In the genomic region with DNA sequence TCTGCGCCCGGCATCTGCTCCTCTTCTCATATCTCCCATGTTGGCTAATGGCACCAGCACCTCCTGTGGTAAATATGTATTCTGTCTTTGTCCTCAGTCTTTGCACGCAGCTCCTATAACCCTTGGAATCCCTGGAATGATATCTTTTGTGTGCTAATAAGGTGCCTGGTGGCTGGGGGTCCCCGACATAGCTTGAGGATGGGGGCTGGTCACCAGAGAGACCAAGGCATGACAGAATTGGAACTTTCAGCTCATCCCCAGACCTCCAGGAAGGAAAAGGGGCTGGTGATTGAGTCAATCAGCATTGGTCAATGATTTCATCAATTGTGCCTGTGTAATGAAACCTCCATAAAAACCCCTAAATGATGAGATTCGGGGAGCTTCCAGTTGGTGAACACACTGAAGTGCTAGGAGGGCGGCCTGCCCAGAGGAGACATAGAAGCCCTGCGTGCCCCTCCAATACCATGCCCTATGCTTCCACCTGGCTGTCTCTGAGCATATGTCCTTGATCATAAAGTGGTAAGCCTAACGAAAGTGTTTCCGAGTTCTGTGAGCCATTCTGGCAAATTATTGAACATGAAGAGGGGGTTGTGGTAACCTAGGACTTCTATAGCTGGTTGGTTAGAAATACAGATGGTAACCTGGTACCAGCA, we compare ENCODE assay signal across 21 cellular contexts. TPM values are rescaled to one million over a fixed set of nuclear protein-coding genes. Genes with fewer than 3 reads are reported as not detected.
DNase-seq lines count a peak whose midpoint lies in the region; FAIRE-seq lines count a peak whose summit lies in the region.
"Had no signal": no experiment of that assay in that cellular context is flagged by ENCODE, and none has a peak within 500 bp of the region (broad histone marks: within the 10 kb centered on the region; RNA-seq: fewer than 3 reads in every experiment).

No MANE protein-coding gene starts in this region.

- peaks cover 38% of the 10 kb centered on the region for H3K36me3 Mint-ChIP-seq in T-helper 2 cell treated with Interferon-gamma antibody and Interleukin-4, amounts not matched to agents 5 μg/mL and 100 μg/mL, for 36 hours (ENCODE audit: low read depth)
- peaks cover 19% of the 10 kb centered on the region for H3K36me3 Mint-ChIP-seq in activated CD4-positive, alpha-beta memory T cell treated with anti-CD3 and anti-CD28 coated beads, Interleukin-2, amount 10 ng/mL, durations not matched to agents 7 days and 5 days (ENCODE audit: low read depth)

- no peak overlapping the region for H3K4ac ChIP-seq in mesendoderm (ENCODE audit: low read depth, low read length)

- peak overlapping the region; percentile 93 for H3K27ac Mint-ChIP-seq in T-helper 2 cell treated with Interferon-gamma antibody and Interleukin-4, amounts not matched to agents 5 μg/mL and 100 μg/mL, for 36 hours
- peak overlapping the region; percentile 73 for H3K27ac Mint-ChIP-seq in activated CD4-positive, alpha-beta memory T cell treated with anti-CD3 and anti-CD28 coated beads, Interleukin-2, amount 10 ng/mL, durations not matched to agents 7 days and 5 days

- no peak overlapping the region for H3K23ac ChIP-seq in mesendoderm (ENCODE audit: low read length)

- peaks cover 61% of the 10 kb centered on the region for H3K4me1 Mint-ChIP-seq in T-helper 2 cell treated with Interferon-gamma antibody and Interleukin-4, amounts not matched to agents 5 μg/mL and 100 μg/mL, for 36 hours (ENCODE audit: low read depth)
- peaks cover 49% of the 10 kb centered on the region for H3K4me1 Mint-ChIP-seq in activated CD4-positive, alpha-beta memory T cell treated with anti-CD3 and anti-CD28 coated beads, Interleukin-2, amount 10 ng/mL, durations not matched to agents 7 days and 5 days

- H3K9ac ChIP-seq in mesendoderm (ENCODE audit: low read length): no peak overlapping the region
- H3K9ac ChIP-seq: BLaER1 had no signal

- no peaks in the 10 kb centered on the region for H3K79me2 ChIP-seq in mesendoderm (ENCODE audit: control insufficient read depth, insufficient read depth, low read length)

- H3K4me3 Mint-ChIP-seq in T-helper 2 cell treated with Interferon-gamma antibody and Interleukin-4, amounts not matched to agents 5 μg/mL and 100 μg/mL, for 36 hours: peak overlapping the region; percentile 21
- no peak overlapping the region for H3K4me3 Mint-ChIP-seq in activated CD4-positive, alpha-beta memory T cell treated with anti-CD3 and anti-CD28 coated beads, Interleukin-2, amount 10 ng/mL, durations not matched to agents 7 days and 5 days
- H3K4me3 Mint-ChIP-seq: H9, neural crest cell had no signal

- H3K27me3 ChIP-seq in mesendoderm (ENCODE audit: insufficient read depth, low read length, poor library complexity): no peaks in the 10 kb centered on the region
- H3K27me3 ChIP-seq: ascending aorta, BLaER1 had no signal

- no peak overlapping the region for H3K4me3 ChIP-seq in mesendoderm (ENCODE audit: low read length)
- H3K4me3 ChIP-seq: ascending aorta, BLaER1 had no signal

- no peaks in the 10 kb centered on the region for H3K79me1 ChIP-seq in mesendoderm (ENCODE audit: low read length)

- peaks cover 5% of the 10 kb centered on the region for H3K4me1 ChIP-seq in mesendoderm (ENCODE audit: control insufficient read depth, low read depth, low read length)
- H3K4me1 ChIP-seq: ascending aorta had no signal

- no peak overlapping the region for H4K8ac ChIP-seq in mesendoderm (ENCODE audit: low read depth, low read length)

- no peak overlapping the region for H2AK5ac ChIP-seq in mesendoderm (ENCODE audit: low read length)

- no peak overlapping the region for H2BK15ac ChIP-seq in mesendoderm (replicated peaks; ENCODE audit: low read depth)

- H3K18ac ChIP-seq in mesendoderm (ENCODE audit: low read length): no peak overlapping the region

- no peaks in the 10 kb centered on the region for H3K9me3 Mint-ChIP-seq in T-helper 2 cell treated with Interferon-gamma antibody and Interleukin-4, amounts not matched to agents 5 μg/mL and 100 μg/mL, for 36 hours
- no peaks in the 10 kb centered on the region for H3K9me3 Mint-ChIP-seq in activated CD4-positive, alpha-beta memory T cell treated with anti-CD3 and anti-CD28 coated beads, Interleukin-2, amount 10 ng/mL, durations not matched to agents 7 days and 5 days
- H3K9me3 Mint-ChIP-seq: H9, neural crest cell had no signal

- H4K5ac ChIP-seq in mesendoderm (ENCODE audit: low read length): no peak overlapping the region

- H3K4me2 ChIP-seq in mesendoderm (ENCODE audit: low read length): no peak overlapping the region
- H3K4me2 ChIP-seq: BLaER1 had no signal

- peak; percentile 5 for FAIRE-seq in GM18507 (lab: Jason Lieb, UNC)
- FAIRE-seq: GM19239 had no signal

- WGBS in mesendoderm (ENCODE audit: extremely low coverage, insufficient coverage, low lambda C conversion rate): no CpG with 5 or more reads among the region's 9 CpGs

- POLR2A ChIA-PET in activated CD4-positive, alpha-beta memory T cell treated with anti-CD3 and anti-CD28 coated beads, Interleukin-2, amount 10 ng/mL, durations not matched to agents 7 days and 5 days (lab: Charles Lee): interaction anchor here (3.7 to 12.0 kb wide), 3 partner anchors 14 to 26 kb away, joined by 21 to 351 read pairs (median 34); a partner anchor contains a TSS

- H3K27ac ChIP-seq in mesendoderm (ENCODE audit: low read depth, low read length): no peak overlapping the region
- H3K27ac ChIP-seq: ascending aorta, BLaER1 had no signal

- no peak overlapping the region for H2BK5ac ChIP-seq in mesendoderm (ENCODE audit: low read length)

- H2BK120ac ChIP-seq in mesendoderm (ENCODE audit: low read depth, low read length): no peak overlapping the region

- CTCF ChIA-PET in activated CD4-positive, alpha-beta memory T cell treated with anti-CD3 and anti-CD28 coated beads, Interleukin-2, amount 10 ng/mL, durations not matched to agents 7 days and 5 days (lab: Charles Lee): interaction anchor here (2.7 to 4.2 kb wide), 2 partner anchors 18 to 25 kb away, joined by 12 to 50 read pairs; no protein-coding TSS in a partner anchor

- no peak overlapping the region for H3K56ac ChIP-seq in mesendoderm (ENCODE audit: low read length)

- H3K36me3 ChIP-seq in mesendoderm (ENCODE audit: control insufficient read depth, insufficient read depth, low read length): no peaks in the 10 kb centered on the region
- H3K36me3 ChIP-seq: ascending aorta, BLaER1 had no signal

- no peaks in the 10 kb centered on the region for H3K27me3 Mint-ChIP-seq in T-helper 2 cell treated with Interferon-gamma antibody and Interleukin-4, amounts not matched to agents 5 μg/mL and 100 μg/mL, for 36 hours (ENCODE audit: low read depth)
- no peaks in the 10 kb centered on the region for H3K27me3 Mint-ChIP-seq in activated CD4-positive, alpha-beta memory T cell treated with anti-CD3 and anti-CD28 coated beads, Interleukin-2, amount 10 ng/mL, durations not matched to agents 7 days and 5 days

- DNase-seq in T-helper 2 cell treated with Interferon-gamma antibody and Interleukin-4, amounts not matched to agents 5 μg/mL and 100 μg/mL, for 36 hours (ENCODE audit: low spot score): no peak
- DNase-seq in T-helper 2 cell (no peak), GM18507 (ENCODE audit: extremely low spot score, insufficient read length, low read depth) (no peak), mesendoderm (peak; percentile 58), iPS-NIHi11 (ENCODE audit: low spot score) (no peak), EL (no peak), NCI-H2227 treated with DMSO at 0.1 percent for 48 hours (lab: John Stamatoyannopoulos, UW) (no peak)
- DNase-seq in activated CD4-positive, alpha-beta memory T cell treated with anti-CD3 and anti-CD28 coated beads, Interleukin-2, amount 10 ng/mL, durations not matched to agents 7 days and 5 days: no peak
- DNase-seq: 8988T; DMS53; H9; islet precursor cell; NCI-H1694; NCI-H446; SHP77 treated with DMSO at 0.1 percent for 48 hours; stimulated activated naive CD4-positive, alpha-beta T cell; T1000 had no signal

RNA-seq across cellular contexts. Expression of a gene that starts 26.6 kb away (rescaled TPM):
- total RNA-seq in activated CD4-positive, alpha-beta memory T cell treated with anti-CD3 and anti-CD28 coated beads, Interleukin-2, amount 10 ng/mL, durations not matched to agents 7 days and 5 days: 10 to 100 TPM; 87.0 to 92.9 TPM
- 63.4 TPM for polyA plus RNA-seq in mesendoderm (2013, experiment 1 of 2)
- polyA plus RNA-seq in mesendoderm (2013, experiment 2 of 2): 66.6 TPM

RNA-seq across cellular contexts. Expression of a gene that starts 38.9 kb away (rescaled TPM):
- total RNA-seq in activated CD4-positive, alpha-beta memory T cell treated with anti-CD3 and anti-CD28 coated beads, Interleukin-2, amount 10 ng/mL, durations not matched to agents 7 days and 5 days: 1,000 to 10,000 TPM; 5,686 to 5,768 TPM
- polyA plus RNA-seq in mesendoderm (2013, experiment 1 of 2): 1,538 TPM
- polyA plus RNA-seq in mesendoderm (2013, experiment 2 of 2): 1,586 TPM
